Comparison of ENCODE assay signal across 8 cellular contexts in the genomic region with DNA sequence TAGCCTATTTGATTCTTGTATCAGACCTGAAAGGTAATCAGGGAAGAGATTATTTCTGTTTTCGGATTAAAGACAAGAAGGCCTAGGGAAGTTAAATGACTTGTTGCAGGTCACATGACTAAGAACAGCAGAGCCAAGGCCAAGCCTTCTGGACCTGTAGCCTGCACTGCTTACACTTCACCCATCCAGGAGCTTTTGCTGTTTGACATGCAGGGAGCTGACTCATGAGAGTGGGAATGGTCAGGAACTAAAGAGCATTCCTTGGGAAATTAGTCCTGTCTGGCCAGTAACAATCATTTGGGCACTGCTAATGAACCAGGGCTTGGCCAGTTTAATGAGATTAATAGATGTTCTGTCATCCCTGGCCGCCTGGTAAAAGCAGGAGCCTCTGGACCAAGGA. TPM values are rescaled to one million over a fixed set of nuclear protein-coding genes. Genes with fewer than 3 reads are reported as not detected.
A peak's percentile ranks its signal among the peaks of the same experiment; 100 is the strongest.
DNase-seq lines count a peak whose midpoint lies in the region; ATAC-seq, FAIRE-seq and TF ChIP-seq lines count a peak whose summit lies in the region.

No MANE protein-coding gene starts in this region.

- peak overlapping the region in 4 of 7 donors; percentile 35 to 88 (median 76) for H3K27ac Mint-ChIP-seq in CD4-positive, alpha-beta memory T cell
- peak overlapping the region; percentile 77 to 80 for H3K27ac Mint-ChIP-seq in natural killer cell

- H3K27me3 Mint-ChIP-seq in CD4-positive, alpha-beta memory T cell = no peaks in the 10 kb centered on the region
- no peaks in the 10 kb centered on the region for H3K27me3 Mint-ChIP-seq in natural killer cell (ENCODE audit: low read depth in 2 of 2)

- H3K36me3 ChIP-seq in CD4-positive, alpha-beta memory T cell (ENCODE audit: insufficient read depth, low read length) = peaks cover 19% of the 10 kb centered on the region
- no peaks in the 10 kb centered on the region for H3K36me3 ChIP-seq in PC-3 (ENCODE audit: low read depth, low read length)
- H3K36me3 ChIP-seq in endothelial cell of umbilical vein (ENCODE audit: control insufficient read depth in 2 of 2, extremely low read depth in 1 of 2, insufficient read depth in 2 of 2, low read length in 2 of 2) = no peaks in the 10 kb centered on the region
- peaks cover 10% of the 10 kb centered on the region for H3K36me3 ChIP-seq in effector memory CD4-positive, alpha-beta T cell (ENCODE audit: control insufficient read depth, insufficient read depth, low read length)

- no peaks in the 10 kb centered on the region for H3F3A ChIP-seq in PC-3 (ENCODE audit: low read length, unreplicated experiment)

- TF ChIP-seq POLR2A in endothelial cell of umbilical vein (IDR thresholded peaks at IDR 0.05; ENCODE audit: low read depth, low read length) = no peak

- no peaks in the 10 kb centered on the region for H3K9me3 ChIP-seq in CD4-positive, alpha-beta memory T cell (ENCODE audit: control insufficient read depth in 1 of 2, low read length in 2 of 2)
- H3K9me3 ChIP-seq in PC-3 (ENCODE audit: low read length) (no peaks in the 10 kb centered on the region), endothelial cell of umbilical vein (replicated peaks; ENCODE audit: control insufficient read depth, insufficient read depth, low read length) (no peaks in the 10 kb centered on the region)
- no peaks in the 10 kb centered on the region for H3K9me3 ChIP-seq in effector memory CD4-positive, alpha-beta T cell (ENCODE audit: control insufficient read depth, low read length)

- H3K27ac ChIP-seq in CD4-positive, alpha-beta memory T cell (ENCODE audit: low read depth, low read length) = no peak overlapping the region
- H3K27ac ChIP-seq in PC-3 (ENCODE audit: low read length) (no peak overlapping the region), endothelial cell of umbilical vein (ENCODE audit: insufficient read depth, low read depth, low read length) (no peak overlapping the region)
- H3K27ac ChIP-seq in effector memory CD4-positive, alpha-beta T cell (ENCODE audit: insufficient read depth, low read length, poor library complexity, severe bottlenecking) = no peak overlapping the region

- no peaks in the 10 kb centered on the region for H3K9me3 Mint-ChIP-seq in CD4-positive, alpha-beta memory T cell
- H3K9me3 Mint-ChIP-seq in natural killer cell = no peaks in the 10 kb centered on the region

- no peak overlapping the region for H2AFZ ChIP-seq in PC-3 (ENCODE audit: low read length)
- H2AFZ ChIP-seq in endothelial cell of umbilical vein (ENCODE audit: low read depth, low read length) = no peak overlapping the region

- BruUV-seq in PC-3 (replicated peaks; lab: Mats Ljungman, UMichigan) (no TSS peak), endothelial cell of umbilical vein (replicated peaks; lab: Mats Ljungman, UMichigan) (no TSS peak)

- no peak for TF ChIP-seq CTCF in PC-3 (conservative IDR thresholded peaks at IDR 0.05; ENCODE audit: low read depth, low read length)
- no peak for TF ChIP-seq CTCF in endothelial cell of umbilical vein (IDR thresholded peaks at IDR 0.05; ENCODE audit: extremely low read depth in 1 of 2, insufficient read depth in 1 of 2, low read depth in 1 of 2, low read length in 2 of 2)
- no peak for TF ChIP-seq CTCF in natural killer cell (IDR thresholded peaks at IDR 0.05)

- no peaks in the 10 kb centered on the region for H3K9me1 ChIP-seq in endothelial cell of umbilical vein (replicated peaks; ENCODE audit: control insufficient read depth, extremely low read depth, insufficient read depth, low read length)

- H3K79me2 ChIP-seq in PC-3 (ENCODE audit: low read length) (peaks cover 3% of the 10 kb centered on the region; the same call in 1 of the 2 replicates), endothelial cell of umbilical vein (ENCODE audit: control insufficient read depth, insufficient read depth, low read length) (peaks cover 41% of the 10 kb centered on the region)

- DNase-seq in CD4-positive, alpha-beta memory T cell = no peak
- peak; percentile 39 for DNase-seq in PC-3
- DNase-seq in endothelial cell of umbilical vein (ENCODE audit: low read depth, low spot score) = peak; percentile 15
- no peak for DNase-seq in natural killer cell
- DNase-seq in effector memory CD4-positive, alpha-beta T cell = no peak
- no peak for DNase-seq in left ventricle myocardium superior
- no peak for DNase-seq in NCI-H146 treated with DMSO at 0.1 percent for 48 hours (lab: John Stamatoyannopoulos, UW; ENCODE audit: unreplicated experiment)

- POLR2A ChIA-PET in CD4-positive, alpha-beta memory T cell (lab: Charles Lee; ENCODE audit: partially characterized antibody) = no interaction called here
- POLR2A ChIA-PET in PC-3 (lab: Charles Lee; ENCODE audit: unreplicated experiment) (interaction anchor here (0.5 kb wide), 1 partner anchor 1809 kb away, joined by 3 read pairs; no protein-coding TSS in a partner anchor), endothelial cell of umbilical vein (lab: Charles Lee) (interaction anchor here (1.2 kb wide), 1 partner anchor 72 kb away, joined by 3 read pairs; a partner anchor contains a TSS)

- H3K4me1 Mint-ChIP-seq in CD4-positive, alpha-beta memory T cell = peaks cover 40 to 79% (median 59%) of the 10 kb centered on the region in 4 donors
- peaks cover 78 to 84% of the 10 kb centered on the region in 2 donors for H3K4me1 Mint-ChIP-seq in natural killer cell

- H3K4me3 ChIP-seq in CD4-positive, alpha-beta memory T cell (ENCODE audit: low read length in 2 of 2) = no peak overlapping the region
- H3K4me3 ChIP-seq in PC-3 (ENCODE audit: low read length) (no peak overlapping the region), endothelial cell of umbilical vein (replicated peaks in 1 of 3; ENCODE audit: insufficient read depth in 1 of 3, low read depth in 1 of 3, low read length in 3 of 3) (no peak overlapping the region)
- no peak overlapping the region for H3K4me3 ChIP-seq in effector memory CD4-positive, alpha-beta T cell (ENCODE audit: insufficient read depth, low read depth, low read length, poor library complexity, severe bottlenecking)

- dilution Hi-C loops in endothelial cell of umbilical vein (cut with MboI; ENCODE audit: extremely low pct_ligation_motif_present, low sequenced_read_pairs) = no loop called here

- CTCF ChIA-PET in CD4-positive, alpha-beta memory T cell (lab: Charles Lee; ENCODE audit: partially characterized antibody) = interaction anchor here (1.4 kb wide), 1 partner anchor 12 kb away, joined by 3 read pairs; no protein-coding TSS in a partner anchor
- CTCF ChIA-PET in PC-3 (lab: Charles Lee) = interaction anchor here (0.6 kb wide), 1 partner anchor 208 kb away, joined by 3 read pairs; no protein-coding TSS in a partner anchor
- CTCF ChIA-PET in endothelial cell of umbilical vein (lab: Charles Lee) = interaction anchor here (1.0 to 1.5 kb wide), 3 partner anchors 12 to 202 kb away, joined by 3 to 11 read pairs (median 3); no protein-coding TSS in a partner anchor

- no peaks in the 10 kb centered on the region for H3K27me3 ChIP-seq in CD4-positive, alpha-beta memory T cell (ENCODE audit: insufficient read depth, low read length)
- no peaks in the 10 kb centered on the region for H3K27me3 ChIP-seq in PC-3 (ENCODE audit: low read length)
- no peaks in the 10 kb centered on the region for H3K27me3 ChIP-seq in endothelial cell of umbilical vein (ENCODE audit: control insufficient read depth in 2 of 2, insufficient read depth in 2 of 2, low read length in 2 of 2)
- H3K27me3 ChIP-seq in effector memory CD4-positive, alpha-beta T cell (replicated peaks; ENCODE audit: control insufficient read depth, insufficient read depth, low read length, poor library complexity, severe bottlenecking) = no peaks in the 10 kb centered on the region

- no peak overlapping the region for H3K9ac ChIP-seq in PC-3 (ENCODE audit: low read length)
- H3K9ac ChIP-seq in endothelial cell of umbilical vein (replicated peaks; ENCODE audit: extremely low read depth, insufficient read depth, low read length) = no peak overlapping the region

- intact Hi-C loops in CD4-positive, alpha-beta memory T cell (cut with micrococcal nuclease) = loop anchor here (5.0 kb wide), 1 partner anchor 273 kb away; no protein-coding TSS in a partner anchor
- intact Hi-C loops in PC-3 (cut with micrococcal nuclease) = no loop called here
- intact Hi-C loops in endothelial cell of umbilical vein (cut with micrococcal nuclease) = loop anchor here (5.0 kb wide), 3 partner anchors 118 to 608 kb away; a partner anchor contains a TSS
- intact Hi-C loops in natural killer cell (cut with micrococcal nuclease) = loop anchor here (5.0 kb wide), 2 partner anchors 47 to 73 kb away; a partner anchor contains a TSS
- intact Hi-C loops in left ventricle myocardium superior (cut with micrococcal nuclease) = no loop called here

- H3K36me3 Mint-ChIP-seq in CD4-positive, alpha-beta memory T cell = peaks cover 0 to 37% of the 10 kb centered on the region in 2 donors
- no peaks in the 10 kb centered on the region for H3K36me3 Mint-ChIP-seq in natural killer cell

- ATAC-seq in PC-3 (peak; percentile 60), natural killer cell (no peak), HG02885 (IDR thresholded peaks at IDR 0.05; ENCODE audit: poor library complexity, unreplicated experiment) (no peak), left ventricle myocardium superior (no peak)

- H3K4me1 ChIP-seq in CD4-positive, alpha-beta memory T cell (ENCODE audit: insufficient read depth, low read length) = peaks cover 29% of the 10 kb centered on the region
- peaks cover 6% of the 10 kb centered on the region for H3K4me1 ChIP-seq in PC-3 (ENCODE audit: insufficient read depth, low read length)
- H3K4me1 ChIP-seq in endothelial cell of umbilical vein (ENCODE audit: control insufficient read depth, extremely low read depth, insufficient read depth, low read length) = no peaks in the 10 kb centered on the region
- H3K4me1 ChIP-seq in effector memory CD4-positive, alpha-beta T cell (ENCODE audit: control insufficient read depth, insufficient read depth, low read length, poor library complexity, severe bottlenecking) = peaks cover 7% of the 10 kb centered on the region

- H3K4me2 ChIP-seq in PC-3 (ENCODE audit: low read length) = no peak overlapping the region
- H3K4me2 ChIP-seq in endothelial cell of umbilical vein (ENCODE audit: insufficient read depth, low read length) = no peak overlapping the region

- no peaks in the 10 kb centered on the region for H3K9me2 ChIP-seq in PC-3 (replicated peaks; ENCODE audit: low read length)

- H4K20me1 ChIP-seq in PC-3 (ENCODE audit: low read length) (peaks cover 25% of the 10 kb centered on the region; the same call in 1 of the 2 replicates), endothelial cell of umbilical vein (replicated peaks; ENCODE audit: control insufficient read depth, extremely low read depth, insufficient read depth, low read length) (peaks cover 4% of the 10 kb centered on the region)

- no peak overlapping the region for H3K4me3 Mint-ChIP-seq in CD4-positive, alpha-beta memory T cell
- no peak overlapping the region for H3K4me3 Mint-ChIP-seq in natural killer cell

- FAIRE-seq in endothelial cell of umbilical vein (lab: Jason Lieb, UNC) = peak; percentile 63

RNA-seq across cellular contexts. Expression of a gene that starts 46.8 kb away (rescaled TPM):
- total RNA-seq in CD4-positive, alpha-beta memory T cell = 10 to 100 TPM; 52.2 to 53.1 TPM
- polyA plus RNA-seq in CD4-positive, alpha-beta memory T cell = 10 to 100 TPM; 26.3 to 34.0 TPM
- 75.4 and 83.4 TPM in 2 replicates for total RNA-seq in PC-3 (2014; rRNA removed)
- total RNA-seq in endothelial cell of umbilical vein = 99.3 and 102 TPM in 2 replicates
- 34.0 and 38.8 TPM in 2 replicates for polyA plus RNA-seq in endothelial cell of umbilical vein
- polyA plus RNA-seq in endothelial cell of umbilical vein (2011; cell fraction: cytosol; rRNA removed) = 71.5 and 71.6 TPM in 2 replicates
- 31.0 and 42.1 TPM in 2 replicates for polyA plus RNA-seq in endothelial cell of umbilical vein (2011; cell fraction: nucleus; rRNA removed)
- 113 and 146 TPM in 2 replicates for polyA plus RNA-seq in endothelial cell of umbilical vein (2012)
- polyA minus RNA-seq in endothelial cell of umbilical vein = 19.8 and 26.1 TPM in 2 replicates
- 58.4 TPM for polyA minus RNA-seq in endothelial cell of umbilical vein (2011; cell fraction: cytosol; rRNA and poly(A)+ RNA removed)
- 12.1 and 18.3 TPM in 2 replicates for polyA minus RNA-seq in endothelial cell of umbilical vein (2011; cell fraction: nucleus; rRNA and poly(A)+ RNA removed)
- total RNA-seq in natural killer cell = 10 to 100 TPM; 17.6 to 20.0 (median 17.6) TPM
- 41.1 TPM for total RNA-seq in left ventricle myocardium superior

Comparison
In these comparisons a context has a peak if more than half of its experiments do, and no peak if none do; other contexts are left out.
1. DNase-seq: peak in PC-3 (single experiment) and endothelial cell of umbilical vein (single experiment); none in CD4-positive, alpha-beta memory T cell (0 of 5), natural killer cell (single experiment), effector memory CD4-positive, alpha-beta T cell (0 of 3), left ventricle myocardium superior (single experiment) and NCI-H146 treated with DMSO at 0.1 percent for 48 hours (single experiment).
2. intact Hi-C loops: an anchor here in CD4-positive, alpha-beta memory T cell (5.0 kb wide), endothelial cell of umbilical vein (5.0 kb wide) and natural killer cell (5.0 kb wide); none called in PC-3 and left ventricle myocardium superior.